ENCODE assay signal across 1 cellular context in the genomic region with DNA sequence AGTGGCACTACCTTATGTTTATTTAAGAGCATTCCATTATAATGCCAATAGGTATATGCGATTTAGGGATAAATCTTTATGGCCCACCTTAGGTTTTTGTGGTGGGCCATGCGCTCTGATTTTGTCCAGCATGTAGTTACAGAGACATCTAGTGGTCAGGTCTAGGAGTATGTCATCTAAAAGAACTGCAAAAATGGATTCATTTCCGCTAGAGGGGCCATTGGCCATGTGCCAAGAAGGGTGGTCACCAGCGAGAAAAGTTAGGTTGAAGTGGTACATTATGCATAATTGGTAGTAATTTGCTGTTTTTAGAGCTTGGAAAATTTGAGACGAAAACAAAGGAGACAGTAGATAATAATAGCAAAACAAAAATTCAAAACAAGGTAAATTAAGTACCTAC.
A peak's percentile ranks its signal among the peaks of the same experiment; 100 is the strongest.
TF ChIP-seq lines count a peak whose summit lies in the region.

No MANE protein-coding gene starts in this region.

TF ChIP-seq in GM12878, 131 proteins besides CTCF, POLR2A, EP300 and RAD21:
- TF ChIP-seq GABPA (IDR thresholded peaks at IDR 0.05; ENCODE audit: low read depth), result no peak
- TF ChIP-seq, protein P1, sequence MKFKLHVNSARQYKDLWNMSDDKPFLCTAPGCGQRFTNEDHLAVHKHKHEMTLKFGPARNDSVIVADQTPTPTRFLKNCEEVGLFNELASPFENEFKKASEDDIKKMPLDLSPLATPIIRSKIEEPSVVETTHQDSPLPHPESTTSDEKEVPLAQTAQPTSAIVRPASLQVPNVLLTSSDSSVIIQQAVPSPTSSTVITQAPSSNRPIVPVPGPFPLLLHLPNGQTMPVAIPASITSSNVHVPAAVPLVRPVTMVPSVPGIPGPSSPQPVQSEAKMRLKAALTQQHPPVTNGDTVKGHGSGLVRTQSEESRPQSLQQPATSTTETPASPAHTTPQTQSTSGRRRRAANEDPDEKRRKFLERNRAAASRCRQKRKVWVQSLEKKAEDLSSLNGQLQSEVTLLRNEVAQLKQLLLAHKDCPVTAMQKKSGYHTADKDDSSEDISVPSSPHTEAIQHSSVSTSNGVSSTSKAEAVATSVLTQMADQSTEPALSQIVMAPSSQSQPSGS (IDR thresholded peaks at IDR 0.05; ENCODE audit: low read length), result no peak
- peak; percentile 69 for TF ChIP-seq SMAD1 (IDR thresholded peaks at IDR 0.05; ENCODE audit: low read depth, partially characterized antibody)
- TF ChIP-seq NR2C2 (IDR thresholded peaks at IDR 0.05; ENCODE audit: borderline replicate concordance, control insufficient read depth, insufficient read length, low read depth), result no peak
- TF ChIP-seq SMC3 (IDR thresholded peaks at IDR 0.05; ENCODE audit: borderline replicate concordance, low read length), result peak; percentile 55
- TF ChIP-seq, protein P2, sequence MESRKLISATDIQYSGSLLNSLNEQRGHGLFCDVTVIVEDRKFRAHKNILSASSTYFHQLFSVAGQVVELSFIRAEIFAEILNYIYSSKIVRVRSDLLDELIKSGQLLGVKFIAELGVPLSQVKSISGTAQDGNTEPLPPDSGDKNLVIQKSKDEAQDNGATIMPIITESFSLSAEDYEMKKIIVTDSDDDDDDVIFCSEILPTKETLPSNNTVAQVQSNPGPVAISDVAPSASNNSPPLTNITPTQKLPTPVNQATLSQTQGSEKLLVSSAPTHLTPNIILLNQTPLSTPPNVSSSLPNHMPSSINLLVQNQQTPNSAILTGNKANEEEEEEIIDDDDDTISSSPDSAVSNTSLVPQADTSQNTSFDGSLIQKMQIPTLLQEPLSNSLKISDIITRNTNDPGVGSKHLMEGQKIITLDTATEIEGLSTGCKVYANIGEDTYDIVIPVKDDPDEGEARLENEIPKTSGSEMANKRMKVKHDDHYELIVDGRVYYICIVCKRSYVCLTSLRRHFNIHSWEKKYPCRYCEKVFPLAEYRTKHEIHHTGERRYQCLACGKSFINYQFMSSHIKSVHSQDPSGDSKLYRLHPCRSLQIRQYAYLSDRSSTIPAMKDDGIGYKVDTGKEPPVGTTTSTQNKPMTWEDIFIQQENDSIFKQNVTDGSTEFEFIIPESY (IDR thresholded peaks at IDR 0.05), result peak; percentile 87; the same call in 1 of the 2 replicates
